15 cellular contexts compared by ENCODE assay signal in the genomic region with DNA sequence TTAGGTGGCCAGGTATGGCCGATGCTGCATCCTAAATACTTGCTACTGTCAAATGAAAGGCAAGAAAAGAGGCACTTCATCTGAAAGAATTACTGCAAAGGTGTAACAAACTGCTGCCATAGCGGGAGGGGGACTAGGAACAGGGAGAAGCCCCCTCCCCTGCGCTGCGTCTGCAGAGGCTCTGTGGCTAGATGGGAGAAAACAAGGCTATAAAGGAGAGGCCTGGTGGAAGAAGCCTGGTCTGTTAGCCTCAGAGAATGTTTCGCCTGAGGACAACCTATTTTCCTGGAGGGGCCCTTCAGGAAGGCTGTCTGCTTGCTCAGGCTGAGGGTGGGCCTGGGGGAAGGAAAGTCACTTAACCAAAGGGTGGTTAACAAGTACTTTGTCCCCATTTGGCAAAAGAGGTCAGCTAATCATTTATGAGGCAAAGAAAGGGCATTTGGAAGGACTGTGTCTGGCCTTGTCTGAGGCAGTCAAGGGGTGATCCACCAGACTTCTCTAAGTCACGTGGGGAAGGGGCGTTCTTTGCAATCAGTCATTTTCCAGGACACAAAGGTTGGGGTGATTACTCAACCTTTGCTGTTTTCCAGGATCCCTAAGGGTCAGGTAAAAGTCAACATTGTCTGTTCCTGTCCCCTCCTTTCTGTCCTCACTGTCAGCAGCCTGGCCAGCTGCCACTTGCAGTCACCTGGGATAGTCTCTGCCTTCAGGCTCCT.
DNase-seq lines count a peak whose midpoint lies in the region; ATAC-seq and TF ChIP-seq lines count a peak whose summit lies in the region.
"Had no signal": no experiment of that assay in that cellular context is flagged by ENCODE, and none has a peak within 500 bp of the region (broad histone marks: within the 10 kb centered on the region; RNA-seq: fewer than 3 reads in every experiment).

No MANE protein-coding gene starts in this region.

- no peak overlapping the region for H3K4me3 Mint-ChIP-seq in nephron progenitor cell
- H3K4me3 Mint-ChIP-seq: activated T-cell treated with anti-CD3 and anti-CD28 coated beads, Interleukin-2, amount 50 U/mL, for 72 hours; brain had no signal

- H3K27me3 Mint-ChIP-seq in nephron progenitor cell (ENCODE audit: low read depth, poor library complexity) = no peaks in the 10 kb centered on the region

- ATAC-seq in GM19328 (IDR thresholded peaks at IDR 0.05; ENCODE audit: unreplicated experiment) (peak; percentile 12), HG02610 (IDR thresholded peaks at IDR 0.05; ENCODE audit: unreplicated experiment) (peak; percentile 33), HG03354 (IDR thresholded peaks at IDR 0.05; ENCODE audit: poor library complexity, severe bottlenecking, unreplicated experiment) (peak; percentile 20)
- ATAC-seq: left ventricle myocardium superior had no signal

- peaks cover 11% of the 10 kb centered on the region for H3K9me3 Mint-ChIP-seq in nephron progenitor cell

- TF ChIP-seq CTCF in nephron progenitor cell (IDR thresholded peaks at IDR 0.05) = no peak

- DNase-seq in nephron progenitor cell (no peak), putamen (ENCODE audit: low spot score) (no peak), C1 segment of cervical spinal cord (lab: John Stamatoyannopoulos, UW) (no peak), NCI-H82 treated with DMSO at 0.1 percent for 48 hours (lab: John Stamatoyannopoulos, UW; ENCODE audit: unreplicated experiment) (no peak)
- DNase-seq in activated CD8-positive, alpha-beta memory T cell treated with anti-CD3 and anti-CD28 coated beads, Interleukin-2, amount 50 U/mL, for 48 hours = no peak
- DNase-seq: activated T-cell treated with anti-CD3 and anti-CD28 coated beads, Interleukin-2, amount 50 U/mL, for 72 hours; head of caudate nucleus; left ventricle myocardium superior; NCI-H1092; NCI-H748 treated with DMSO at 0.1 percent for 48 hours; nucleus accumbens had no signal

- peaks cover 9% of the 10 kb centered on the region for H3K36me3 Mint-ChIP-seq in nephron progenitor cell (ENCODE audit: low read depth)
- H3K36me3 Mint-ChIP-seq: brain had no signal

- peaks cover 35% of the 10 kb centered on the region for H3K4me1 Mint-ChIP-seq in nephron progenitor cell

- peak overlapping the region; percentile 78 for H3K27ac Mint-ChIP-seq in nephron progenitor cell
- H3K27ac Mint-ChIP-seq: activated T-cell treated with anti-CD3 and anti-CD28 coated beads, Interleukin-2, amount 50 U/mL, for 72 hours; brain had no signal
